In the genomic region with DNA sequence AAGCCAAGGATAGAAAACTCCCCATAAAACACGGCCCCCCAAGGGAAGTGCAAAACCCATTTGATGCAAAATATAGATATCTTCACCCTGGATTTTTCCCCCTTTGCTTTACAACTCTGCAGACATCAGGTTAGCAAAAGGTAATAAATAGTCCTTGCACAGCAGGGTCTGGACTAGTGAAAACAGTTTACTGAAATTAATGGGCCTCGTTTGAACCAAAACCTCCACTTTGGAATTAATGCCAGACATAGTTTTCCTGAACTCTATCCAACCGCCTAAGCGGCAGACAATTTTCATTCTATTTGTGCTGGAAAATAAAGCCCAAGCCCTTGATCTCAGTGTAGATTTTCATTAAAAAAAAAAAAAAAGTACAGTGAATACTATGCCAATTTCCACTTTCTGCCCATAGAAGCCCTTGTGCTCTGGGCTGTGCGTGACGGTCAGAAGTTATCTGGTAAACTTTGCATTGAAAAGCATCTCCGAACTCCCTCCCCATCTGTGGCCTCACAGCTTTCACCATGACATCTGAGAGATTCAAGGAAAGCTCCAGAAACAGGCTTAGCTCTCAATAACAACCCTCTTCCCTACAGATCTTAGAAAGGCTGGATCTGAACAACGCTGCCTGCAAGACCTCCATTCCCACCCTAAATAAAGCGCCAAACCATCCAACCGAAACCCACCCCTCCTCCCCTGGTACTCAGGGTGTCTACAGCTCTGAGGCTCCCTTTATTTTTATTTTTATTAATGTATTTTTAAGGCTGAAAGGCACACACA, we compare ENCODE assay signal across 8 cellular contexts. TPM values are rescaled to one million over a fixed set of nuclear protein-coding genes. Genes with fewer than 3 reads are reported as not detected.
A peak's percentile ranks its signal among the peaks of the same experiment; 100 is the strongest.
DNase-seq lines count a peak whose midpoint lies in the region; ATAC-seq and TF ChIP-seq lines count a peak whose summit lies in the region.

No MANE protein-coding gene starts in this region.

- H3K27me3 ChIP-seq in ACC112 (ENCODE audit: insufficient read depth, low read length) (no peaks in the 10 kb centered on the region), brain microvascular endothelial cell (replicated peaks) (no peaks in the 10 kb centered on the region), uterus (no peaks in the 10 kb centered on the region)

- H2AFZ ChIP-seq in ACC112 (ENCODE audit: low read length, unreplicated experiment), result no peak overlapping the region

- in situ Hi-C loops in brain microvascular endothelial cell (cut with HindIII; ENCODE audit: low pct_ligation_motif_present, low sequenced_read_pairs), result no loop called here

- H3K4me1 ChIP-seq in ACC112 (ENCODE audit: control insufficient read depth, insufficient read depth, low read length, unreplicated experiment) (peaks cover 60% of the 10 kb centered on the region), uterus (peaks cover 34 to 44% of the 10 kb centered on the region in 2 donors)

- H3K27ac ChIP-seq in ACC112 (ENCODE audit: low read depth, low read length) (peak overlapping the region; percentile 98), brain microvascular endothelial cell (peak overlapping the region; percentile 99), uterus (peak overlapping the region; percentile 94 to 100)

- no peaks in the 10 kb centered on the region for H3K9me3 ChIP-seq in uterus

- peak; percentile 34 for DNase-seq in NCI-H2196 (lab: John Stamatoyannopoulos, UW; ENCODE audit: unreplicated experiment)
- no peak for DNase-seq in brain microvascular endothelial cell
- peak; percentile 43 to 76 for DNase-seq in lung microvascular endothelial cell (ENCODE audit: low read depth in 2 of 2)
- peak in 1 of 2 donors; percentile 39 for DNase-seq in uterus
- DNase-seq in activated gamma-delta T cell (lab: John Stamatoyannopoulos, UW), result no peak
- DNase-seq in KG1 (lab: John Stamatoyannopoulos, UW), result no peak

- peak; percentile 7 for ATAC-seq in GM18861 (IDR thresholded peaks at IDR 0.05; ENCODE audit: unreplicated experiment)

- H3K36me3 ChIP-seq in ACC112 (ENCODE audit: insufficient read depth, low read length), result no peaks in the 10 kb centered on the region
- H3K36me3 ChIP-seq in brain microvascular endothelial cell (replicated peaks), result no peaks in the 10 kb centered on the region
- no peaks in the 10 kb centered on the region for H3K36me3 ChIP-seq in uterus

- TF ChIP-seq CTCF in brain microvascular endothelial cell (IDR thresholded peaks at IDR 0.05; ENCODE audit: low read depth, low read length, missing control alignments) (no peak), uterus (IDR thresholded peaks at IDR 0.05) (no peak)

- H3K79me2 ChIP-seq in ACC112 (ENCODE audit: control insufficient read depth, insufficient read depth, low read length, unreplicated experiment), result no peaks in the 10 kb centered on the region

- H3K4me3 ChIP-seq in ACC112 (ENCODE audit: low read depth, low read length) (peak overlapping the region; percentile 68), brain microvascular endothelial cell (ENCODE audit: low read depth, low read length) (peak overlapping the region; percentile 33), uterus (peak overlapping the region; percentile 10 to 22)

- intact Hi-C loops in uterus (cut with DNase I; ENCODE audit: low total_unique reads), result no loop called here

- no peak for TF ChIP-seq POLR2A in uterus (IDR thresholded peaks at IDR 0.05)

RNA-seq across cellular contexts. Expression of gene IRF2BPL, which starts 11.0 kb away (rescaled TPM):
- total RNA-seq in lung microvascular endothelial cell (5.4 and 10.1 TPM in 2 replicates), uterus (10 to 100 TPM; 15.6 to 60.8 (median 36.6) TPM)

RNA-seq across cellular contexts. Expression of gene CIPC, which starts 58.6 kb away (rescaled TPM):
- total RNA-seq in lung microvascular endothelial cell, result 7.0 and 9.5 TPM in 2 replicates
- 10 to 100 TPM in 3 of 4 donors, 1 to 10 TPM in 1; 8.2 to 71.8 (median 28.1) TPM for total RNA-seq in uterus

Comparison
In these comparisons a context has a peak if more than half of its experiments do, and no peak if none do; other contexts are left out.
1. H3K4me3 ChIP-seq: peak in every context shown above with its lines; median percentile 68 in ACC112; 33 in brain microvascular endothelial cell; 16 in uterus.
2. DNase-seq: peak in NCI-H2196 (single experiment) and lung microvascular endothelial cell (2 of 2); none in brain microvascular endothelial cell (single experiment), activated gamma-delta T cell (single experiment) and KG1 (single experiment).
3. Peak in every context shown above with its lines, with median percentiles within 50 percentile points of each other: H3K27ac ChIP-seq.